19 cellular contexts compared by ENCODE assay signal in genomic region chr3:177726807-177727206, GRCh38.
A peak's percentile ranks its signal among the peaks of the same experiment; 100 is the strongest.
DNase-seq lines count a peak whose midpoint lies in the region; ATAC-seq and TF ChIP-seq lines count a peak whose summit lies in the region.
"Had no signal": no experiment of that assay in that cellular context is flagged by ENCODE, and none has a peak within 500 bp of the region (broad histone marks: within the 10 kb centered on the region; RNA-seq: fewer than 3 reads in every experiment).

No MANE protein-coding gene starts in this region.

- H3K4me3 ChIP-seq in BLaER1 treated with 17β-estradiol and CSF1 and Interleukin-3, amounts not matched to agents 10 nM and 100 nM: peak overlapping the region in 1 of 10 experiments; percentile 32; a peak in 2 of 20 replicates
- no peak overlapping the region for H3K4me3 ChIP-seq in Panc1 (ENCODE audit: low read depth in 2 of 2, low read length in 2 of 2)
- no peak overlapping the region for H3K4me3 ChIP-seq in breast epithelium
- no peak overlapping the region for H3K4me3 ChIP-seq in stomach

- no peaks in the 10 kb centered on the region for H3K36me3 Mint-ChIP-seq in activated T-cell treated with anti-CD3 and anti-CD28 coated beads, Interleukin-2, amount 50 U/mL, for 24 hours (ENCODE audit: low read depth)

- no peak overlapping the region for H3K27ac Mint-ChIP-seq in activated T-cell treated with anti-CD3 and anti-CD28 coated beads, Interleukin-2, amount 50 U/mL, for 24 hours

- TF ChIP-seq POLR2A in breast epithelium (IDR thresholded peaks at IDR 0.05) (no peak), stomach (IDR thresholded peaks at IDR 0.05) (no peak)

- intact Hi-C loops in Panc1 (cut with micrococcal nuclease; ENCODE audit: unreplicated experiment): no loop called here
- intact Hi-C loops in breast epithelium (cut with DNase I; ENCODE audit: low total_unique reads): no loop called here
- intact Hi-C loops in stomach (cut with DNase I; ENCODE audit: low total_unique reads): no loop called here

- in situ Hi-C loops in Panc1 (cut with HindIII; ENCODE audit: low pct_unique_long_range_greater_than_20kb, low sequenced_read_pairs): no loop called here

- no peak overlapping the region for H3K9ac ChIP-seq in BLaER1 treated with 17β-estradiol and CSF1 and Interleukin-3, amounts not matched to agents 10 nM and 100 nM

- H3K27me3 ChIP-seq in BLaER1 treated with 17β-estradiol and CSF1 and Interleukin-3, amounts not matched to agents 10 nM and 100 nM: no peaks in the 10 kb centered on the region
- H3K27me3 ChIP-seq in Panc1 (ENCODE audit: control insufficient read depth, insufficient read depth, low read length) (no peaks in the 10 kb centered on the region), breast epithelium (no peaks in the 10 kb centered on the region), stomach (no peaks in the 10 kb centered on the region)

- H3K36me3 ChIP-seq in BLaER1 treated with 17β-estradiol and CSF1 and Interleukin-3, amounts not matched to agents 10 nM and 100 nM: peaks cover 0 to 47% (median 5%) of the 10 kb centered on the region in 11 experiments; a peak in 6 of 22 replicates
- H3K36me3 ChIP-seq in Panc1 (ENCODE audit: control insufficient read depth, insufficient read depth, low read length): no peaks in the 10 kb centered on the region
- H3K36me3 ChIP-seq in breast epithelium: no peaks in the 10 kb centered on the region
- H3K36me3 ChIP-seq in stomach: no peaks in the 10 kb centered on the region

- BruUV-seq in Panc1 (replicated peaks; lab: Mats Ljungman, UMichigan): no TSS peak

- TF ChIP-seq CTCF in Panc1 (IDR thresholded peaks at IDR 0.05) (no peak), breast epithelium (IDR thresholded peaks at IDR 0.05) (no peak), stomach (IDR thresholded peaks at IDR 0.05) (no peak)

- peaks cover 70 to 88% (median 83%) of the 10 kb centered on the region in 10 experiments for H3K4me1 ChIP-seq in BLaER1 treated with 17β-estradiol and CSF1 and Interleukin-3, amounts not matched to agents 10 nM and 100 nM
- H3K4me1 ChIP-seq in Panc1 (ENCODE audit: control insufficient read depth, insufficient read depth, low read length) (peaks cover 4% of the 10 kb centered on the region; the same call in 1 of the 2 replicates), breast epithelium (peaks cover 0 to 6% of the 10 kb centered on the region in 2 donors), stomach (peaks cover 8 to 44% (median 24%) of the 10 kb centered on the region in 4 donors)

- H4K20me1 ChIP-seq in BLaER1 treated with 17β-estradiol and CSF1 and Interleukin-3, amounts not matched to agents 10 nM and 100 nM: no peaks in the 10 kb centered on the region

- ATAC-seq in Panc1: no peak

- CTCF ChIA-PET in Panc1 (lab: Charles Lee): no interaction called here

- H3K4me3 Mint-ChIP-seq in activated T-cell treated with anti-CD3 and anti-CD28 coated beads, Interleukin-2, amount 50 U/mL, for 24 hours: no peak overlapping the region

- H3K4me2 ChIP-seq in BLaER1 treated with 17β-estradiol and CSF1 and Interleukin-3, amounts not matched to agents 10 nM and 100 nM: peak overlapping the region; percentile 75 to 95 (median 82)

- no peaks in the 10 kb centered on the region for H3K27me3 Mint-ChIP-seq in activated T-cell treated with anti-CD3 and anti-CD28 coated beads, Interleukin-2, amount 50 U/mL, for 24 hours

- peaks cover 0 to 63% (median 39%) of the 10 kb centered on the region in 11 experiments; a peak in 19 of 22 replicates for H3K9me3 ChIP-seq in BLaER1 treated with 17β-estradiol and CSF1 and Interleukin-3, amounts not matched to agents 10 nM and 100 nM (replicated peaks in 1 of 11)
- H3K9me3 ChIP-seq in Panc1 (ENCODE audit: control insufficient read depth, insufficient read depth, low read depth, low read length) (no peaks in the 10 kb centered on the region), breast epithelium (no peaks in the 10 kb centered on the region), stomach (no peaks in the 10 kb centered on the region)

- TF ChIP-seq EP300 in stomach (IDR thresholded peaks at IDR 0.05): no peak

- no peak for DNase-seq in Panc1 (ENCODE audit: low read depth, low spot score)
- peak; percentile 61 for DNase-seq in islet precursor cell
- DNase-seq in retina: peak; percentile 62
- no peak for DNase-seq in breast epithelium (ENCODE audit: low spot score in 2 of 2)
- DNase-seq in RKO (ENCODE audit: low spot score): no peak
- no peak for DNase-seq in stomach
- DNase-seq in activated T-cell treated with anti-CD3 and anti-CD28 coated beads, Interleukin-2, amount 50 U/mL, for 24 hours: no peak
- DNase-seq: 8988T, Karpas-422, NCI-H1417, NCI-H1694 treated with DMSO at 0.1 percent for 48 hours, NCI-H2081 treated with DMSO at 0.1 percent for 48 hours, NCI-H2171 treated with DMSO at 0.1 percent for 48 hours, NCI-H446, NCI-H526, RPMI8226, SHP77 had no signal

- H3K4me1 Mint-ChIP-seq in activated T-cell treated with anti-CD3 and anti-CD28 coated beads, Interleukin-2, amount 50 U/mL, for 24 hours (ENCODE audit: low read depth): peaks cover 21% of the 10 kb centered on the region

- peak overlapping the region in 8 of 11 experiments; percentile 11 to 89 (median 48); a peak in 12 of 22 replicates for H3K27ac ChIP-seq in BLaER1 treated with 17β-estradiol and CSF1 and Interleukin-3, amounts not matched to agents 10 nM and 100 nM
- H3K27ac ChIP-seq in Panc1 (ENCODE audit: low read length): peak overlapping the region; percentile 31; the same call in 1 of the 2 replicates
- no peak overlapping the region for H3K27ac ChIP-seq in breast epithelium
- no peak overlapping the region for H3K27ac ChIP-seq in stomach
- H3K27ac ChIP-seq: C4-2B had no signal

- no peaks in the 10 kb centered on the region for H3K9me3 Mint-ChIP-seq in activated T-cell treated with anti-CD3 and anti-CD28 coated beads, Interleukin-2, amount 50 U/mL, for 24 hours

- 91 to 99% (median 92%) methylated on average over 3 of the region's 3 CpGs for WGBS in stomach, 5 donors

- POLR2A ChIA-PET in Panc1 (lab: Charles Lee): no interaction called here

Comparison
In these comparisons a context has a peak if more than half of its experiments do, and no peak if none do; other contexts are left out.
1. H3K27ac ChIP-seq: peak in BLaER1 treated with 17β-estradiol and CSF1 and Interleukin-3, amounts not matched to agents 10 nM and 100 nM (8 of 11) and Panc1 (single experiment); none in breast epithelium (0 of 2) and stomach (0 of 5).
2. DNase-seq: peak in islet precursor cell (single experiment) and retina (single experiment); none in Panc1 (single experiment), breast epithelium (0 of 2), RKO (single experiment), stomach (single experiment) and activated T-cell treated with anti-CD3 and anti-CD28 coated beads, Interleukin-2, amount 50 U/mL, for 24 hours (single experiment).